Comparison of ENCODE assay signal across 33 cellular contexts in the genomic region with DNA sequence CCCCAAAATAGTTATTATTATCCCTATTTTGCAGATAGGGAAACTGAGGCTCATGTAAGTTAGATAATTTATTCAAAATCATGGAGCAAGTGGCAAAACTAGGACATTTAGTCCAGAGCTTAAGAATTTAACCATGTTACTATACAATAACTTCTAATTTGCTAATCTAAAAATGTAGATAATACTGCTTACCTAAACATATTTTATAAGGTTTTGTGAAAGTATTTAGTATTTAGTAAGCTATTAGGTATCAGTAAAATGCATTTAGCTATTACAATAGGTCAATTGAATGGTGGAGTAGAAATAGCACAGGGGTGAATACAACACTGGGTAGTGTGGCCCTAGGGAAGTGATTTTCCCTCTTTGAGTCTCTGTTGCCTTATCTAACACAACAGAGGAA.
"Had no signal": no experiment of that assay in that cellular context is flagged by ENCODE, and none has a peak within 500 bp of the region (broad histone marks: within the 10 kb centered on the region; RNA-seq: fewer than 3 reads in every experiment).

No MANE protein-coding gene starts in this region.

- DNase-seq: activated effector memory CD4-positive, alpha-beta T cell treated with anti-CD3 and anti-CD28 coated beads, Interleukin-2, amount 50 U/mL, for 16 hours; activated effector memory CD4-positive, alpha-beta T cell treated with Interleukin-2 at 50 U/mL for 16 hours; activated gamma-delta T cell; activated gamma-delta T cell treated with Interleukin-2 at 50 U/mL for 16 hours; activated naive CD4-positive, alpha-beta T cell; activated naive CD4-positive, alpha-beta T cell treated with anti-CD3 and anti-CD28 coated beads for 36 hours; activated naive CD4-positive, alpha-beta T cell treated with anti-CD3 and anti-CD28 coated beads, Interleukin-2, amount 10 ng/mL, durations not matched to agents 7 days and 5 days; activated naive CD4-positive, alpha-beta T cell treated with anti-CD3 and anti-CD28 coated beads, Interleukin-2, amount 50 U/mL, for 16 hours; activated naive CD4-positive, alpha-beta T cell treated with Interleukin-2 at 50 U/mL for 16 hours; activated naive CD8-positive, alpha-beta T cell treated with anti-CD3 and anti-CD28 coated beads for 36 hours; activated naive CD8-positive, alpha-beta T cell treated with anti-CD3 and anti-CD28 coated beads, Interleukin-2, amount 10 ng/mL, durations not matched to agents 7 days and 5 days; activated naive CD8-positive, alpha-beta T cell treated with anti-CD3 and anti-CD28 coated beads, Interleukin-2, amount 50 U/mL, for 24 hours; activated T-cell treated with anti-CD3 and anti-CD28 coated beads, Interleukin-2, amount 50 U/mL, for 4 hours; activated T-cell treated with anti-CD3 and anti-CD28 coated beads, Interleukin-2, amount 50 U/mL, for 48 hours; activated T-cell treated with anti-CD3 and anti-CD28 coated beads, Interleukin-2, amount 50 U/mL, for 72 hours; adrenal gland; amniotic stem cell; amygdala; anterior cingulate cortex; aorta; body of pancreas; brain microvascular endothelial cell; caudate nucleus; central memory CD4-positive, alpha-beta T cell; cerebellar nuclear complex had no signal

- H3K4me1 ChIP-seq: adrenal gland, ascending aorta, body of pancreas, breast epithelium had no signal

- H3K36me3 ChIP-seq: adrenal gland, ascending aorta, brain microvascular endothelial cell, breast epithelium, cardiac muscle cell had no signal

- H3K27ac ChIP-seq: adrenal gland, ascending aorta, body of pancreas, brain microvascular endothelial cell, breast epithelium, cardiac muscle cell had no signal

- H3K27me3 ChIP-seq: adrenal gland, ascending aorta, body of pancreas, brain microvascular endothelial cell, breast epithelium, cardiac muscle cell had no signal

- ATAC-seq: activated naive CD4-positive, alpha-beta T cell treated with anti-CD3 and anti-CD28 coated beads, Interleukin-2, amount 50 U/mL, for 72 hours; activated naive CD8-positive, alpha-beta T cell treated with anti-CD3 and anti-CD28 coated beads, Interleukin-2, amount 50 U/mL, for 24 hours; activated T-cell treated with anti-CD3 and anti-CD28 coated beads, Interleukin-2, amount 50 U/mL, for 4 hours; activated T-cell treated with anti-CD3 and anti-CD28 coated beads, Interleukin-2, amount 50 U/mL, for 72 hours; activated T-helper 17 cell treated with anti-CD3 and anti-CD28 coated beads, Interleukin-2, amount 50 U/mL, for 72 hours; body of pancreas had no signal

- H3K9me3 ChIP-seq: adrenal gland, ascending aorta, body of pancreas, breast epithelium had no signal

- FAIRE-seq: astrocyte, bronchial epithelial cell, colon had no signal

- H3K4me3 ChIP-seq: adrenal gland, ascending aorta, body of pancreas, breast epithelium, cardiac muscle cell had no signal
